In genomic region chr1:109444376-109444775, GRCh38 we compare ENCODE assay signal across 1 cellular context.
TF ChIP-seq lines count a peak whose summit lies in the region.

No MANE protein-coding gene starts in this region.

TF ChIP-seq in K562, 482 proteins besides CTCF, POLR2A, EP300 and RAD21:
- TF ChIP-seq CBX2 (IDR thresholded peaks at IDR 0.05; ENCODE audit: insufficient read depth, low read length, poor library complexity, severe bottlenecking) (no peak), TFE3 (CRISPR knock-in tag; IDR thresholded peaks at IDR 0.05) (peak; percentile 93), HDAC1 (IDR thresholded peaks at IDR 0.05) (no peak), CBX5 (IDR thresholded peaks at IDR 0.05; ENCODE audit: borderline replicate concordance, low read depth) (no peak), RUNX1 (IDR thresholded peaks at IDR 0.05; ENCODE audit: low read depth) (no peak), L3MBTL2 (IDR thresholded peaks at IDR 0.05) (no peak), NELFE (IDR thresholded peaks at IDR 0.05; ENCODE audit: insufficient read depth, insufficient read length) (no peak), E2F5 (CRISPR knock-in tag; IDR thresholded peaks at IDR 0.05) (no peak), PYGO2 (tag; IDR thresholded peaks at IDR 0.05) (no peak), ZNF143 (CRISPR knock-in tag; IDR thresholded peaks at IDR 0.05) (no peak), MBD2 (IDR thresholded peaks at IDR 0.05; ENCODE audit: borderline replicate concordance, low read depth) (no peak), THRB (CRISPR knock-in tag; conservative IDR thresholded peaks at IDR 0.05) (no peak), ATF3 (IDR thresholded peaks at IDR 0.05) (peak; percentile 24; the same call in 1 of the 2 replicates), ATF3 (CRISPR knock-in tag; conservative IDR thresholded peaks at IDR 0.05) (no peak), USF2 (CRISPR knock-in tag; IDR thresholded peaks at IDR 0.05) (peak; percentile 76), RERE (CRISPR knock-in tag; IDR thresholded peaks at IDR 0.05; ENCODE audit: borderline replicate concordance) (no peak), CBFA2T2 (conservative IDR thresholded peaks at IDR 0.05) (peak; percentile 32), TOE1 (IDR thresholded peaks at IDR 0.05; ENCODE audit: borderline replicate concordance) (peak; percentile 83), TOE1 (CRISPR knock-in tag; IDR thresholded peaks at IDR 0.05; ENCODE audit: borderline replicate concordance, low read depth) (no peak), KDM1A (IDR thresholded peaks at IDR 0.05) (no peak), PHB2 (IDR thresholded peaks at IDR 0.05; ENCODE audit: low read depth) (no peak), ZNF395 (CRISPR knock-in tag; IDR thresholded peaks at IDR 0.05) (no peak), USF1 (CRISPR knock-in tag; IDR thresholded peaks at IDR 0.05) (peak; percentile 63), RAD51 (IDR thresholded peaks at IDR 0.05; ENCODE audit: borderline replicate concordance, low read depth) (peak; percentile 83), NFXL1 (CRISPR knock-in tag; IDR thresholded peaks at IDR 0.05) (no peak)
TF ChIP-seq in K562: peak in this region for 7.
